26 cellular contexts compared by ENCODE assay signal in genomic region chr15:100945006-100945405, GRCh38. TPM values are rescaled to one million over a fixed set of nuclear protein-coding genes. Genes with fewer than 3 reads are reported as not detected.
A peak's percentile ranks its signal among the peaks of the same experiment; 100 is the strongest.
DNase-seq lines count a peak whose midpoint lies in the region; TF ChIP-seq lines count a peak whose summit lies in the region.
"Had no signal": no experiment of that assay in that cellular context is flagged by ENCODE, and none has a peak within 500 bp of the region (broad histone marks: within the 10 kb centered on the region; RNA-seq: fewer than 3 reads in every experiment).

No MANE protein-coding gene starts in this region.

- DNase-seq in DMS 273 (lab: John Stamatoyannopoulos, UW; ENCODE audit: unreplicated experiment) (peak; percentile 36), DMS 273 treated with DMSO at 0.1 percent for 48 hours (lab: John Stamatoyannopoulos, UW) (no peak), NCI-H2171 (lab: John Stamatoyannopoulos, UW) (peak; percentile 85), dorsolateral prefrontal cortex (no peak), hippocampal formation (lab: John Stamatoyannopoulos, UW) (no peak), WERI-Rb-1 (no peak), HuH-7 (ENCODE audit: low spot score) (no peak)
- DNase-seq: ACHN; AML-193; C1 segment of cervical spinal cord; Calu3; CD8-positive, alpha-beta T cell; DMS53; EL; KBM-7; NCI-H1092 treated with DMSO at 0.1 percent for 48 hours; NCI-H1436 treated with DMSO at 0.1 percent for 48 hours; NCI-H1930; NCI-H526; PC-3; RPMI8226; SHP77 treated with DMSO at 0.1 percent for 48 hours; SW 1271 had no signal

- H3K4me3 ChIP-seq in dorsolateral prefrontal cortex (no peak overlapping the region), muscle layer of colon (ENCODE audit: low read depth in 1 of 2, low read length in 2 of 2) (no peak overlapping the region), WERI-Rb-1 (ENCODE audit: low read depth, low read length) (no peak overlapping the region)
- H3K4me3 ChIP-seq: SK-N-MC had no signal

- peak overlapping the region in 39 of 59 donors; percentile 0 to 79 (median 55) for H3K27ac ChIP-seq in dorsolateral prefrontal cortex
- H3K27ac ChIP-seq in muscle layer of colon (ENCODE audit: low read depth, low read length): peak overlapping the region; percentile 7
- no peak overlapping the region for H3K27ac ChIP-seq in WERI-Rb-1
- H3K27ac ChIP-seq: 22Rv1, SK-N-MC had no signal

- peaks cover 0 to 8% (median 0%) of the 10 kb centered on the region in 45 donors for H3K27me3 ChIP-seq in dorsolateral prefrontal cortex
- H3K27me3 ChIP-seq in muscle layer of colon (ENCODE audit: control insufficient read depth in 1 of 2, insufficient read depth in 2 of 2, low read length in 2 of 2): no peaks in the 10 kb centered on the region
- H3K27me3 ChIP-seq in WERI-Rb-1 (ENCODE audit: insufficient read depth, low read depth, severe bottlenecking): no peaks in the 10 kb centered on the region

- no peaks in the 10 kb centered on the region for H3K4me1 ChIP-seq in muscle layer of colon (ENCODE audit: insufficient read depth, low read length)

- H3K36me3 ChIP-seq in muscle layer of colon (ENCODE audit: insufficient read depth, low read length) (no peaks in the 10 kb centered on the region), WERI-Rb-1 (no peaks in the 10 kb centered on the region)

- intact Hi-C loops in dorsolateral prefrontal cortex (cut with DNase I): no loop called here

- no peak overlapping the region for H3K9ac ChIP-seq in muscle layer of colon (ENCODE audit: low read length)

- H3K9me3 ChIP-seq in muscle layer of colon (ENCODE audit: low read length) (no peaks in the 10 kb centered on the region), WERI-Rb-1 (ENCODE audit: severe bottlenecking) (no peaks in the 10 kb centered on the region)

- TF ChIP-seq CTCF in dorsolateral prefrontal cortex (IDR thresholded peaks at IDR 0.05 in 54 of 56, conservative IDR thresholded peaks at IDR 0.05 in 2 of 56; ENCODE audit: low read depth in 1 of 56, partially characterized antibody in 56 of 56) (no peak), WERI-Rb-1 (IDR thresholded peaks at IDR 0.05; ENCODE audit: low read depth, low read length) (no peak)

RNA-seq across cellular contexts. Expression of gene LRRK1, which starts 25.8 kb away (rescaled TPM):
- 10 to 100 TPM; 18.9 to 73.5 (median 38.2) TPM for total RNA-seq in dorsolateral prefrontal cortex

Comparison
In these comparisons a context has a peak if more than half of its experiments do, and no peak if none do; other contexts are left out.
1. DNase-seq: peak in DMS 273 (single experiment) and NCI-H2171 (single experiment); none in DMS 273 treated with DMSO at 0.1 percent for 48 hours (single experiment), dorsolateral prefrontal cortex (0 of 10), hippocampal formation (0 of 2), WERI-Rb-1 (single experiment) and HuH-7 (single experiment).